Comparison of ENCODE assay signal across 8 cellular contexts in the genomic region with DNA sequence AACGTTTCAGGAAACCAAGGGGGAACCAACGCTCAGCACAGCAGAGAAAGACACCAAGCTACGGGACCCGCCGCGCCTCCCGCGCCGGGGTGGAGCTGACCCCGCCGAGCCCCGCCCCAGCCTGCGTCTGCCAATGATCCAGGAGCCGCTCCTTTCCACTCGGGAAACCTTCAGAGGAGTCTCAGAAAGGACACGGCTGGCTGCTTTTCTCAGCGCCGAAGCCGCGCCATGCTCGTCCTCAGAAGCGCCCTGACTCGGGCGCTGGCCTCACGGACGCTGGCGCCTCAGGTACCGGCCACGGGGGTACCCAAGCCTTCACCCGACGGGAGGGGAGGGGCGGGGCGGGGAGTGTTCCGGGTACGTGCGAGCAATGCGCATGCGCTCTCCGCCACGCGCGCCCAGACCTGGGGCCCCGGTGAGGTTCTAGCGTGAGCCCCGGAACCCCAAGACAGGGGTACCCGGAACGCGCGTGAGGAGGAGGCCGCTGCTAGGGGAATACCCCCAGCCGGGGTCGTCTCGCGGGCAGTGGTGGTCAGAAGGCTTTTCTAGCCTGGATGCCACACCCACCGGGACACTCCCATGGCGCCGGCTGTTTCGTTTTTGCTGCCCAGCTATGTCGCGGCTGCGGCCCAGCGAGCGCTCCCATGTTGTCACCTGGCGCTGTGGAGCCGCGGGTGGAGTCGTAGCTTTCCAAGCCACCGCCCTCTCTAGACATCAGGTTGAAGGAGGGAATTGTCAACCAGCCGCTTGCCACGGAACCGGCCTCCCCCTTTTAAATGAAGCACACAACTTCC. TPM values are rescaled to one million over a fixed set of nuclear protein-coding genes. Genes with fewer than 3 reads are reported as not detected.
DNase-seq lines count a peak whose midpoint lies in the region; ATAC-seq and TF ChIP-seq lines count a peak whose summit lies in the region.

A gene (plus strand): TSS at position 119 of the 794 bp plus-strand sequence. CDS start 110 bp downstream, at position 229.

- DNase-seq in CD8-positive, alpha-beta T cell = peak; percentile 76 to 96 (median 87)
- peak; percentile 79 for DNase-seq in NK-92 treated with Interleukin-12 subunit alpha and Interleukin-12 subunit beta, amount 100 ng/mL, for 24 hours (lab: John Stamatoyannopoulos, UW)
- DNase-seq in activated CD8-positive, alpha-beta memory T cell treated with anti-CD3 and anti-CD28 coated beads for 1 hour (ENCODE audit: extremely low read depth in 1 of 2, low read depth in 1 of 2) = peak; percentile 65 to 79
- DNase-seq in effector CD4-positive, alpha-beta T cell = peak; percentile 78
- peak; percentile 88 for DNase-seq in medulla oblongata (ENCODE audit: extremely low spot score)
- DNase-seq in stimulated activated CD4-positive, alpha-beta T cell treated with anti-CD3 and anti-CD28 coated beads, TNF-alpha, amount 100 ng/mL, for 48 hours (ENCODE audit: low read depth in 3 of 3) = peak; percentile 73 to 84 (median 74)

- CTCF ChIA-PET in CD8-positive, alpha-beta T cell (lab: Charles Lee) = interaction anchor here (1.0 to 1.3 kb wide), 2 partner anchors 14 to 16 kb away, joined by 3 to 4 read pairs; a partner anchor contains a TSS

- intact Hi-C loops in CD8-positive, alpha-beta T cell (cut with DNase I, micrococcal nuclease) = loop anchor here (1.0 to 5.0 kb wide), 11 partner anchors 17 to 947 kb away; a partner anchor contains a TSS

- POLR2A ChIA-PET in CD8-positive, alpha-beta T cell (lab: Charles Lee) = interaction anchor here (1.1 to 4.3 kb wide), 5 partner anchors 15 to 654 kb away, joined by 3 to 24 read pairs (median 6); a partner anchor contains a TSS

- peaks cover 6% of the 10 kb centered on the region for H3K4me1 ChIP-seq in CD8-positive, alpha-beta T cell (ENCODE audit: insufficient read depth, low read length)

- H3K27ac ChIP-seq in CD8-positive, alpha-beta T cell (ENCODE audit: low read depth, low read length) = peak within 1 kb of the TSS; percentile 82

- H3K36me3 Mint-ChIP-seq in CD8-positive, alpha-beta T cell = peaks cover 25% of the 10 kb centered on the region

- H3K9me3 Mint-ChIP-seq in CD8-positive, alpha-beta T cell = no peaks in the 10 kb centered on the region

- no peaks in the 10 kb centered on the region for H3K9me3 ChIP-seq in CD8-positive, alpha-beta T cell (ENCODE audit: low read length)

- peak within 1 kb of the TSS; percentile 99 for H3K27ac Mint-ChIP-seq in CD8-positive, alpha-beta T cell

- no peak for TF ChIP-seq CTCF in CD8-positive, alpha-beta T cell (IDR thresholded peaks at IDR 0.05)

- H3K27me3 ChIP-seq in CD8-positive, alpha-beta T cell (ENCODE audit: insufficient read depth, low read length) = no peaks in the 10 kb centered on the region

- H3K27me3 Mint-ChIP-seq in CD8-positive, alpha-beta T cell (ENCODE audit: low read depth) = no peaks in the 10 kb centered on the region

- peaks cover 20% of the 10 kb centered on the region for H3K4me1 Mint-ChIP-seq in CD8-positive, alpha-beta T cell (ENCODE audit: low read depth)

- no peaks in the 10 kb centered on the region for H3K36me3 ChIP-seq in CD8-positive, alpha-beta T cell (ENCODE audit: insufficient read depth, low read length)

- peak; percentile 87 for ATAC-seq in CD8-positive, alpha-beta T cell
- peak; percentile 83 for ATAC-seq in GM19438 (IDR thresholded peaks at IDR 0.05; ENCODE audit: low read depth, unreplicated experiment)
- ATAC-seq in HG03571 (IDR thresholded peaks at IDR 0.05; ENCODE audit: unreplicated experiment) = peak; percentile 90

- peak within 1 kb of the TSS; percentile 99 for H3K4me3 Mint-ChIP-seq in CD8-positive, alpha-beta T cell

- peak within 1 kb of the TSS; percentile 74 for H3K4me3 ChIP-seq in CD8-positive, alpha-beta T cell (ENCODE audit: low read depth, low read length)

RNA-seq across cellular contexts. Expression of the gene that starts here (rescaled TPM):
- 1 to 10 TPM; 9.2 to 9.5 TPM for total RNA-seq in CD8-positive, alpha-beta T cell

Comparison
In these comparisons a context has a peak if more than half of its experiments do, and no peak if none do; other contexts are left out.
1. Peak in every context shown above with its lines: DNase-seq, ATAC-seq, H3K4me3 ChIP-seq and H3K27ac ChIP-seq.